Comparison of ENCODE assay signal across 1 cellular context in genomic region chr11:78138694-78139421, GRCh38.
TF ChIP-seq lines count a peak whose summit lies in the region.

No MANE protein-coding gene starts in this region.

TF ChIP-seq in K562, 482 proteins besides CTCF, POLR2A, EP300 and RAD21 (continued from another document):
- no peak for TF ChIP-seq FOXP4 (CRISPR knock-in tag; IDR thresholded peaks at IDR 0.05; ENCODE audit: borderline replicate concordance)
- TF ChIP-seq TFAM (CRISPR knock-in tag; conservative IDR thresholded peaks at IDR 0.05), result no peak
- 0 out of 2 replicates have a peak, but pooled peaks have one; percentile 36 for TF ChIP-seq MEF2D (tag; conservative IDR thresholded peaks at IDR 0.05; ENCODE audit: low read depth)
- no peak for TF ChIP-seq ATF2 (CRISPR knock-in tag; IDR thresholded peaks at IDR 0.05)
- TF ChIP-seq U2AF2 (optimal IDR thresholded peaks at IDR 0.05; ENCODE audit: low read depth, low read length), result no peak
- TF ChIP-seq ZNF146 (CRISPR knock-in tag; IDR thresholded peaks at IDR 0.05; ENCODE audit: unreplicated experiment), result no peak
- no peak for TF ChIP-seq SNAPC5 (CRISPR knock-in tag; IDR thresholded peaks at IDR 0.05)
- TF ChIP-seq CREM (IDR thresholded peaks at IDR 0.05; ENCODE audit: low read depth), result no peak
- TF ChIP-seq SETDB1 (IDR thresholded peaks at IDR 0.05; ENCODE audit: low read length), result no peak
- no peak for TF ChIP-seq CEBPG (CRISPR knock-in tag; IDR thresholded peaks at IDR 0.05)
- no peak for TF ChIP-seq CEBPG (tag; conservative IDR thresholded peaks at IDR 0.05 in 1 of 2, IDR thresholded peaks at IDR 0.05 in 1 of 2)
- TF ChIP-seq DPF2 (IDR thresholded peaks at IDR 0.05), result peak; percentile 56; the same call in 1 of the 2 replicates
- no peak for TF ChIP-seq ZNF184 (CRISPR knock-in tag; IDR thresholded peaks at IDR 0.05)
- no peak for TF ChIP-seq TAF7 (tag; IDR thresholded peaks at IDR 0.05)
- no peak for TF ChIP-seq RHOXF2B (CRISPR knock-in tag; conservative IDR thresholded peaks at IDR 0.05)
- TF ChIP-seq TFE3 (CRISPR knock-in tag; IDR thresholded peaks at IDR 0.05), result no peak
- TF ChIP-seq ZSCAN32 (CRISPR knock-in tag; IDR thresholded peaks at IDR 0.05), result no peak
- TF ChIP-seq SNIP1 (IDR thresholded peaks at IDR 0.05; ENCODE audit: low read depth), result no peak
- no peak; the same call in 1 of the 2 replicates for TF ChIP-seq FOXP1 (CRISPR knock-in tag; IDR thresholded peaks at IDR 0.05)
- TF ChIP-seq MED1 (CRISPR knock-in tag; IDR thresholded peaks at IDR 0.05; ENCODE audit: borderline replicate concordance), result no peak
- TF ChIP-seq NFIC (IDR thresholded peaks at IDR 0.05), result peak; percentile 15
- no peak for TF ChIP-seq CSDE1 (IDR thresholded peaks at IDR 0.05)
- no peak for TF ChIP-seq RFX7 (CRISPR knock-in tag; IDR thresholded peaks at IDR 0.05)
- peak; percentile 94 for TF ChIP-seq SMARCA5 (IDR thresholded peaks at IDR 0.05)
- no peak for TF ChIP-seq CHCHD3 (CRISPR knock-in tag; IDR thresholded peaks at IDR 0.05)
- no peak for TF ChIP-seq GTF2B (IDR thresholded peaks at IDR 0.05; ENCODE audit: extremely low read depth, insufficient read length)
- TF ChIP-seq THAP7 (CRISPR knock-in tag; IDR thresholded peaks at IDR 0.05), result no peak
- peak; percentile 46; the same call in 1 of the 2 replicates for TF ChIP-seq HDAC2 (IDR thresholded peaks at IDR 0.05)
- TF ChIP-seq ZBTB17 (CRISPR knock-in tag; IDR thresholded peaks at IDR 0.05), result no peak
- no peak for TF ChIP-seq SAFB (IDR thresholded peaks at IDR 0.05; ENCODE audit: borderline replicate concordance, low read depth, low read length)
- no peak for TF ChIP-seq ZNF124 (CRISPR knock-in tag; IDR thresholded peaks at IDR 0.05)
- TF ChIP-seq ZFP1 (CRISPR knock-in tag; IDR thresholded peaks at IDR 0.05), result no peak
- no peak for TF ChIP-seq PKNOX1 (IDR thresholded peaks at IDR 0.05)
- no peak for TF ChIP-seq ZNF609 (CRISPR knock-in tag; IDR thresholded peaks at IDR 0.05; ENCODE audit: borderline replicate concordance)
- TF ChIP-seq KDM5B (IDR thresholded peaks at IDR 0.05; ENCODE audit: insufficient replicate concordance, low read depth, low read length), result no peak
- TF ChIP-seq MAZ (CRISPR knock-in tag; conservative IDR thresholded peaks at IDR 0.05 in 1 of 2, IDR thresholded peaks at IDR 0.05 in 1 of 2), result 0 out of 4 replicates have a peak, but pooled peaks of 1 of the 2 experiments have one; percentile 14
- no peak for TF ChIP-seq ARHGAP35 (IDR thresholded peaks at IDR 0.05; ENCODE audit: partially characterized antibody)
- no peak for TF ChIP-seq RREB1 (CRISPR knock-in tag; IDR thresholded peaks at IDR 0.05)
- TF ChIP-seq IRF1 (CRISPR knock-in tag; IDR thresholded peaks at IDR 0.05; ENCODE audit: borderline replicate concordance), result no peak
